8 cellular contexts compared by ENCODE assay signal in genomic region chr1:155911156-155912055, GRCh38. TPM values are rescaled to one million over a fixed set of nuclear protein-coding genes. Genes with fewer than 3 reads are reported as not detected.
A peak's percentile ranks its signal among the peaks of the same experiment; 100 is the strongest.
DNase-seq lines count a peak whose midpoint lies in the region; ATAC-seq and TF ChIP-seq lines count a peak whose summit lies in the region.

Gene RIT1 (minus strand): TSS chr1:155911349. CDS start chr1:155910761, 588 bp downstream.

- DNase-seq in AG20443 (ENCODE audit: low spot score) = peak; percentile 94
- DNase-seq in NCI-H510A treated with DMSO at 0.1 percent for 48 hours (lab: John Stamatoyannopoulos, UW) = peak; percentile 63
- DNase-seq in activated CD4-positive, alpha-beta T cell treated with anti-CD3 and anti-CD28 coated beads, Interleukin-2, amount 10 ng/mL, durations not matched to agents 24 days and 14 days = peak; percentile 95
- peak; percentile 92 for DNase-seq in coronary artery (ENCODE audit: low spot score)
- DNase-seq in stimulated activated CD4-positive, alpha-beta T cell treated with anti-CD3 and anti-CD28 coated beads, Interleukin-1b, Interleukin-23, amount 100 ng/mL, for 4 hours (ENCODE audit: low read depth in 2 of 2) = peak; percentile 75 to 82

- H3K27ac ChIP-seq in coronary artery (peak within 1 kb of the TSS; percentile 89 to 98), layer of hippocampus (ENCODE audit: low read depth, low read length) (peak within 1 kb of the TSS; percentile 88)

- H3K4me3 ChIP-seq in coronary artery = peak within 1 kb of the TSS; percentile 90

- peak within 1 kb of the TSS; percentile 99 for H3K27ac Mint-ChIP-seq in activated CD4-positive, alpha-beta T cell treated with anti-CD3 and anti-CD28 coated beads, Interleukin-2, amount 10 ng/mL, durations not matched to agents 24 days and 14 days

- peak within 1 kb of the TSS; percentile 97 for H3K4me3 Mint-ChIP-seq in activated CD4-positive, alpha-beta T cell treated with anti-CD3 and anti-CD28 coated beads, Interleukin-2, amount 10 ng/mL, durations not matched to agents 24 days and 14 days

- H3K27me3 ChIP-seq in layer of hippocampus (ENCODE audit: control insufficient read depth, insufficient read depth, low read length) = no peaks in the 10 kb centered on the region

- H3K27me3 Mint-ChIP-seq in activated CD4-positive, alpha-beta T cell treated with anti-CD3 and anti-CD28 coated beads, Interleukin-2, amount 10 ng/mL, durations not matched to agents 24 days and 14 days = no peaks in the 10 kb centered on the region

- peaks cover 68% of the 10 kb centered on the region for H3K36me3 Mint-ChIP-seq in activated CD4-positive, alpha-beta T cell treated with anti-CD3 and anti-CD28 coated beads, Interleukin-2, amount 10 ng/mL, durations not matched to agents 24 days and 14 days (ENCODE audit: low read depth)

- no peaks in the 10 kb centered on the region for H3K9me3 Mint-ChIP-seq in activated CD4-positive, alpha-beta T cell treated with anti-CD3 and anti-CD28 coated beads, Interleukin-2, amount 10 ng/mL, durations not matched to agents 24 days and 14 days

- intact Hi-C loops in activated CD4-positive, alpha-beta T cell treated with anti-CD3 and anti-CD28 coated beads, Interleukin-2, amount 10 ng/mL, durations not matched to agents 24 days and 14 days (cut with micrococcal nuclease) = loop anchor here (1.0 to 2.0 kb wide), 3 partner anchors 23 to 143 kb away; partner anchors contain the start of genes GON4L, KHDC4 and LAMTOR2

- TF ChIP-seq CTCF in coronary artery (IDR thresholded peaks at IDR 0.05) = no peak

- peaks cover 21% of the 10 kb centered on the region for H3K4me1 Mint-ChIP-seq in activated CD4-positive, alpha-beta T cell treated with anti-CD3 and anti-CD28 coated beads, Interleukin-2, amount 10 ng/mL, durations not matched to agents 24 days and 14 days

- ATAC-seq in GM19023 (IDR thresholded peaks at IDR 0.05; ENCODE audit: unreplicated experiment) = peak; percentile 79
- ATAC-seq in HG03196 (IDR thresholded peaks at IDR 0.05; ENCODE audit: unreplicated experiment) = peak; percentile 76

RNA-seq across cellular contexts. Expression of gene RIT1, which starts in this region (rescaled TPM):
- 17.9 and 21.7 TPM in 2 replicates for total RNA-seq in activated CD4-positive, alpha-beta T cell treated with anti-CD3 and anti-CD28 coated beads, Interleukin-2, amount 10 ng/mL, durations not matched to agents 24 days and 14 days

Comparison
In these comparisons a context has a peak if more than half of its experiments do, and no peak if none do; other contexts are left out.
1. Peak in every context shown above with its lines: DNase-seq, ATAC-seq, H3K4me3 ChIP-seq and H3K27ac ChIP-seq.